ENCODE assay signal across 18 cellular contexts in the genomic region with DNA sequence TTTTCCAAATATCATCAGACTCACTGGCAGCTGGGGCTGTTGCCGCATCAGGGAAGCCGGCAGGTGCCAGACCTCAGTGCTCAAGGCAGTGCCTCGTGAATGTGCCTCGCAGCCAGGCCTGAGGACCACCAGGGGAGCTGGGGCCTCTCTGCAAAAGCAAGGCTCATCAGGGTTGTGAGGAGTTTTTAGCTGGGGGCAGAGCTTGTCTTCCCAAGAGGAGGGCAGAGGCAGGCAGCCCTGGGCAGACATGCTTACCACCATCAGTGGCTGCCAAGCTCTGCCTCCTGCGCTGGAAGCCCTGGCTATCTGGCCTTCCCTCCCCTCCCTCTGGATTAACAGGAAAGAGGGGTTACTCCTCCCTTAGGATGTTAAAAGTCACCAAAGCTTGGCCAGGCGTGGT. TPM values are rescaled to one million over a fixed set of nuclear protein-coding genes. Genes with fewer than 3 reads are reported as not detected.
A peak's percentile ranks its signal among the peaks of the same experiment; 100 is the strongest.
DNase-seq lines count a peak whose midpoint lies in the region; ATAC-seq and TF ChIP-seq lines count a peak whose summit lies in the region.
"Had no signal": no experiment of that assay in that cellular context is flagged by ENCODE, and none has a peak within 500 bp of the region (broad histone marks: within the 10 kb centered on the region; RNA-seq: fewer than 3 reads in every experiment).

No MANE protein-coding gene starts in this region.

- ATAC-seq in WTC11 (peak; percentile 17; the same call in 1 of the 2 replicates), sciatic nerve (no peak)
- ATAC-seq: A549, Right ventricle myocardium inferior had no signal

- WGBS in mesendoderm (ENCODE audit: extremely low coverage, insufficient coverage, low lambda C conversion rate), result no CpG with 5 or more reads among the region's 6 CpGs

- H3K4me1 Mint-ChIP-seq in WTC11, result peaks cover 27% of the 10 kb centered on the region
- no peaks in the 10 kb centered on the region for H3K4me1 Mint-ChIP-seq in CD4-positive, alpha-beta memory T cell
- H3K4me1 Mint-ChIP-seq in activated naive CD4-positive, alpha-beta T cell treated with anti-CD3 and anti-CD28 coated beads, Interleukin-2, amount 10 ng/mL, durations not matched to agents 7 days and 5 days, result peaks cover 2% of the 10 kb centered on the region

- H2BK15ac ChIP-seq in mesendoderm (replicated peaks; ENCODE audit: low read depth), result no peak overlapping the region

- no peak overlapping the region for H2AK5ac ChIP-seq in mesendoderm (ENCODE audit: low read length)

- no peak overlapping the region for H2BK120ac ChIP-seq in mesendoderm (ENCODE audit: low read depth, low read length)

- no peak overlapping the region for H3K4me3 Mint-ChIP-seq in WTC11
- H3K4me3 Mint-ChIP-seq in CD4-positive, alpha-beta memory T cell, result no peak overlapping the region
- no peak overlapping the region for H3K4me3 Mint-ChIP-seq in activated naive CD4-positive, alpha-beta T cell treated with anti-CD3 and anti-CD28 coated beads, Interleukin-2, amount 10 ng/mL, durations not matched to agents 7 days and 5 days
- H3K4me3 Mint-ChIP-seq: HFFc6 had no signal

- no peaks in the 10 kb centered on the region for H3K36me3 ChIP-seq in mesendoderm (ENCODE audit: control insufficient read depth, insufficient read depth, low read length)
- no peaks in the 10 kb centered on the region for H3K36me3 ChIP-seq in CD4-positive, alpha-beta memory T cell (ENCODE audit: insufficient read depth, low read length)
- H3K36me3 ChIP-seq: Peyer's patch had no signal

- no peaks in the 10 kb centered on the region for H3K9me3 ChIP-seq in CD4-positive, alpha-beta memory T cell (ENCODE audit: control insufficient read depth in 1 of 2, low read length in 2 of 2)
- H3K9me3 ChIP-seq: A549, Peyer's patch had no signal

- H4K8ac ChIP-seq in mesendoderm (ENCODE audit: low read depth, low read length), result no peak overlapping the region

- H2BK5ac ChIP-seq in mesendoderm (ENCODE audit: low read length), result no peak overlapping the region

- no peaks in the 10 kb centered on the region for H3K9me3 Mint-ChIP-seq in WTC11
- no peaks in the 10 kb centered on the region for H3K9me3 Mint-ChIP-seq in CD4-positive, alpha-beta memory T cell
- H3K9me3 Mint-ChIP-seq in activated naive CD4-positive, alpha-beta T cell treated with anti-CD3 and anti-CD28 coated beads, Interleukin-2, amount 10 ng/mL, durations not matched to agents 7 days and 5 days, result no peaks in the 10 kb centered on the region
- H3K9me3 Mint-ChIP-seq: HFFc6 had no signal

- H3K4ac ChIP-seq in mesendoderm (ENCODE audit: low read depth, low read length), result no peak overlapping the region

- H3K4me2 ChIP-seq in mesendoderm (ENCODE audit: low read length), result no peak overlapping the region
- H3K4me2 ChIP-seq: A549 had no signal

- H3K27me3 Mint-ChIP-seq in WTC11 (ENCODE audit: low read depth), result peaks cover 3% of the 10 kb centered on the region; the same call in 1 of the 2 replicates
- peaks cover 0 to 1% of the 10 kb centered on the region in 2 donors for H3K27me3 Mint-ChIP-seq in CD4-positive, alpha-beta memory T cell
- peaks cover 48% of the 10 kb centered on the region for H3K27me3 Mint-ChIP-seq in activated naive CD4-positive, alpha-beta T cell treated with anti-CD3 and anti-CD28 coated beads, Interleukin-2, amount 10 ng/mL, durations not matched to agents 7 days and 5 days

- no peaks in the 10 kb centered on the region for H3K4me1 ChIP-seq in mesendoderm (ENCODE audit: control insufficient read depth, low read depth, low read length)
- H3K4me1 ChIP-seq in CD4-positive, alpha-beta memory T cell (ENCODE audit: insufficient read depth, low read length), result peaks cover 7% of the 10 kb centered on the region

- no peak overlapping the region for H3K27ac ChIP-seq in mesendoderm (ENCODE audit: low read depth, low read length)
- H3K27ac ChIP-seq in CD4-positive, alpha-beta memory T cell (ENCODE audit: low read depth, low read length), result no peak overlapping the region
- H3K27ac ChIP-seq: A549, C4-2B had no signal

- CTCF ChIA-PET in WTC11 (lab: Charles Lee), result interaction anchor here (0.9 to 1.4 kb wide), 3 partner anchors 59 to 175 kb away, joined by 3 to 11 read pairs (median 4); no protein-coding TSS in a partner anchor
- CTCF ChIA-PET in CD4-positive, alpha-beta memory T cell (lab: Charles Lee; ENCODE audit: partially characterized antibody), result interaction anchor here (0.7 to 1.1 kb wide), 2 partner anchors 8 to 115 kb away, joined by 3 to 4 read pairs; no protein-coding TSS in a partner anchor
- CTCF ChIA-PET in activated naive CD4-positive, alpha-beta T cell treated with anti-CD3 and anti-CD28 coated beads, Interleukin-2, amount 10 ng/mL, durations not matched to agents 7 days and 5 days (lab: Charles Lee), result interaction anchor here (0.7 to 1.2 kb wide), 2 partner anchors 154 to 174 kb away, joined by 3 to 4 read pairs; no protein-coding TSS in a partner anchor

- H4K5ac ChIP-seq in mesendoderm (ENCODE audit: low read length), result no peak overlapping the region

- H3K9ac ChIP-seq in mesendoderm (ENCODE audit: low read length), result no peak overlapping the region

- H3K36me3 Mint-ChIP-seq in WTC11, result no peaks in the 10 kb centered on the region
- H3K36me3 Mint-ChIP-seq in CD4-positive, alpha-beta memory T cell, result no peaks in the 10 kb centered on the region
- no peaks in the 10 kb centered on the region for H3K36me3 Mint-ChIP-seq in activated naive CD4-positive, alpha-beta T cell treated with anti-CD3 and anti-CD28 coated beads, Interleukin-2, amount 10 ng/mL, durations not matched to agents 7 days and 5 days

- POLR2A ChIA-PET in WTC11 (lab: Charles Lee), result no interaction called here
- POLR2A ChIA-PET in CD4-positive, alpha-beta memory T cell (lab: Charles Lee; ENCODE audit: partially characterized antibody), result no interaction called here

- H3K23ac ChIP-seq in mesendoderm (ENCODE audit: low read length), result no peak overlapping the region

- no peak for TF ChIP-seq CTCF in WTC11 (IDR thresholded peaks at IDR 0.05)

- H3K79me1 ChIP-seq in mesendoderm (ENCODE audit: low read length), result no peaks in the 10 kb centered on the region

- intact Hi-C loops in sciatic nerve (cut with DNase I), result no loop called here
- intact Hi-C loops in CD4-positive, alpha-beta memory T cell (cut with micrococcal nuclease), result no loop called here

- H3K18ac ChIP-seq in mesendoderm (ENCODE audit: low read length), result no peak overlapping the region

- peak overlapping the region; percentile 34 for H3K56ac ChIP-seq in mesendoderm (ENCODE audit: low read length)

- H3K79me2 ChIP-seq in mesendoderm (ENCODE audit: control insufficient read depth, insufficient read depth, low read length), result no peaks in the 10 kb centered on the region

- no peaks in the 10 kb centered on the region for H3K27me3 ChIP-seq in mesendoderm (ENCODE audit: insufficient read depth, low read length, poor library complexity)
- H3K27me3 ChIP-seq in CD4-positive, alpha-beta memory T cell (ENCODE audit: insufficient read depth, low read length), result peaks cover 4% of the 10 kb centered on the region
- H3K27me3 ChIP-seq: Peyer's patch had no signal

- peak; percentile 17 for DNase-seq in ELF-1 (ENCODE audit: low read depth, low spot score)
- DNase-seq in WTC11 (ENCODE audit: low spot score), result no peak
- DNase-seq in mesendoderm, result no peak
- DNase-seq in sciatic nerve (ENCODE audit: low spot score), result peak; percentile 38
- DNase-seq in NCI-H345 treated with DMSO at 0.1 percent for 48 hours (lab: John Stamatoyannopoulos, UW; ENCODE audit: unreplicated experiment), result no peak
- no peak for DNase-seq in CD4-positive, alpha-beta memory T cell
- no peak for DNase-seq in activated naive CD4-positive, alpha-beta T cell treated with anti-CD3 and anti-CD28 coated beads, Interleukin-2, amount 10 ng/mL, durations not matched to agents 7 days and 5 days
- DNase-seq: HFFc6, IMR-90, NCI-H1105, NCI-H1694, NCI-H2107, NCI-H2227 treated with DMSO at 0.1 percent for 48 hours, NCI-H524 treated with DMSO at 0.1 percent for 48 hours, Peyer's patch had no signal

- H3K4me3 ChIP-seq in mesendoderm (ENCODE audit: low read length), result no peak overlapping the region
- no peak overlapping the region for H3K4me3 ChIP-seq in CD4-positive, alpha-beta memory T cell (ENCODE audit: low read length in 2 of 2)
- H3K4me3 ChIP-seq: A549, Peyer's patch had no signal

- no peak overlapping the region for H3K27ac Mint-ChIP-seq in WTC11
- H3K27ac Mint-ChIP-seq in CD4-positive, alpha-beta memory T cell, result no peak overlapping the region
- no peak overlapping the region for H3K27ac Mint-ChIP-seq in activated naive CD4-positive, alpha-beta T cell treated with anti-CD3 and anti-CD28 coated beads, Interleukin-2, amount 10 ng/mL, durations not matched to agents 7 days and 5 days
- H3K27ac Mint-ChIP-seq: HFFc6 had no signal

TF ChIP-seq in WTC11, 78 proteins besides CTCF, POLR2A, EP300 and RAD21 (continues in another document):
- TF ChIP-seq, protein P1, sequence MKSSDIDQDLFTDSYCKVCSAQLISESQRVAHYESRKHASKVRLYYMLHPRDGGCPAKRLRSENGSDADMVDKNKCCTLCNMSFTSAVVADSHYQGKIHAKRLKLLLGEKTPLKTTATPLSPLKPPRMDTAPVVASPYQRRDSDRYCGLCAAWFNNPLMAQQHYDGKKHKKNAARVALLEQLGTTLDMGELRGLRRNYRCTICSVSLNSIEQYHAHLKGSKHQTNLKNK (CRISPR knock-in tag; IDR thresholded peaks at IDR 0.05), result no peak

RNA-seq across cellular contexts. Expression of a gene that starts 8.8 kb away (rescaled TPM):
- total RNA-seq in WTC11 (2021), result 64.9 to 70.9 TPM (median 69.0 TPM) in 3 replicates
- 24.2 TPM for polyA plus RNA-seq in mesendoderm (2013, experiment 1 of 2)
- 24.9 TPM for polyA plus RNA-seq in mesendoderm (2013, experiment 2 of 2)
- 132 TPM for total RNA-seq in sciatic nerve
- total RNA-seq in CD4-positive, alpha-beta memory T cell, result 10 to 100 TPM; 84.3 to 85.0 TPM
- polyA plus RNA-seq in CD4-positive, alpha-beta memory T cell, result 10 to 100 TPM in 1 of 2 donors, 1 to 10 TPM in 1; 9.3 to 38.0 TPM

RNA-seq across cellular contexts. Expression of a gene that starts 57.9 kb away (rescaled TPM):
- total RNA-seq in WTC11 (2021), result 35.2 to 42.0 TPM (median 36.7 TPM) in 3 replicates
- polyA plus RNA-seq in mesendoderm (2013, experiment 1 of 2), result 9.5 TPM
- 9.3 TPM for polyA plus RNA-seq in mesendoderm (2013, experiment 2 of 2)
- 54.4 TPM for total RNA-seq in sciatic nerve
- 100 to 1,000 TPM; 125 to 129 TPM for total RNA-seq in CD4-positive, alpha-beta memory T cell
- 10 to 100 TPM; 11.4 to 17.2 TPM for polyA plus RNA-seq in CD4-positive, alpha-beta memory T cell

Comparison
In these comparisons a context has a peak if more than half of its experiments do, and no peak if none do; other contexts are left out.
1. DNase-seq: peak in ELF-1 (single experiment) and sciatic nerve (single experiment); none in WTC11 (single experiment), mesendoderm (single experiment), NCI-H345 treated with DMSO at 0.1 percent for 48 hours (single experiment), CD4-positive, alpha-beta memory T cell (0 of 5) and activated naive CD4-positive, alpha-beta T cell treated with anti-CD3 and anti-CD28 coated beads, Interleukin-2, amount 10 ng/mL, durations not matched to agents 7 days and 5 days (single experiment).